29 cellular contexts compared by ENCODE assay signal in the genomic region with DNA sequence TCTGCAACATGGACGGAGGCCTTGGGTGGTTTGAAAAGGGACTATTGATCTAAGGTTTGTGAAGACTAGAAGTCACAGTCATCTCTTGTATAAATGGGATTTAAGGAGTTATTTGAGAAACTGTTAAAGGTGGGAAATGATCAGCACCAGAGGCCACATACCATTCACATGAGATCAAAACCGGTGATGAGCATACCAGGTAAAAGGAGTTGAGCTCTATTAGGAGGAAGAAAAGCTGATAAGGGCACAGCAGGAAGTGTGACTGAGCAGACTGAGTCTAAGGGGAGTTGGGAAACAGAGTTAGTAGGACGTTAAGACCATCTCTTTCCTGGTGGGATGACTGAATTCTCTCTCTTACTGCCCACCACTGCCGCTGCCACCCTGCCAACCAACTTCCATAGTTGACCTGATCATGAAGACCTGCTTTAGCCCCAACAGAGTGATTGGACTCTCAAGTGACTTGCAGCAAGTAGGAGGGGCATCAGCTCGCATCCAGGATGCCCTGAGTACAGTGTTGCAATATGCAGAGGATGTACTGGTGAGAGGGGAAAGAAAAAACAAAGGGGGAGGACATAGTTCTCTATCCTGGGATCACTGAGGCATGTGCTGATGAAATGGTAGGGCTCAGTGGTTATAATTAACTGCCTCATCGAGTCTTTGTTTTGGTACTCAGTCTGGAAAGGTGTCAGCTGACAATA. TPM values are rescaled to one million over a fixed set of nuclear protein-coding genes. Genes with fewer than 3 reads are reported as not detected.
DNase-seq lines count a peak whose midpoint lies in the region; ATAC-seq lines count a peak whose summit lies in the region.
"Had no signal": no experiment of that assay in that cellular context is flagged by ENCODE, and none has a peak within 500 bp of the region (broad histone marks: within the 10 kb centered on the region; RNA-seq: fewer than 3 reads in every experiment).

No MANE protein-coding gene starts in this region.

- H3K56ac ChIP-seq in mesendoderm (ENCODE audit: low read length) = no peak overlapping the region

- H3K23ac ChIP-seq in mesendoderm (ENCODE audit: low read length) = no peak overlapping the region

- peaks cover 38% of the 10 kb centered on the region for H3K4me1 Mint-ChIP-seq in activated CD4-positive, alpha-beta T cell treated with anti-CD3 and anti-CD28 coated beads, Interleukin-2, amount 10 ng/mL, durations not matched to agents 7 days and 5 days
- H3K4me1 Mint-ChIP-seq in activated naive CD8-positive, alpha-beta T cell treated with anti-CD3 and anti-CD28 coated beads for 36 hours = peaks cover 7% of the 10 kb centered on the region
- peaks cover 9% of the 10 kb centered on the region for H3K4me1 Mint-ChIP-seq in activated naive CD8-positive, alpha-beta T cell treated with anti-CD3 and anti-CD28 coated beads, Interleukin-2, amount 50 U/mL, for 24 hours
- peaks cover 26% of the 10 kb centered on the region for H3K4me1 Mint-ChIP-seq in activated T-helper 17 cell treated with anti-CD3 and anti-CD28 coated beads, Interleukin-2, amount 50 U/mL, for 72 hours
- H3K4me1 Mint-ChIP-seq: GM23338, H9 had no signal

- CTCF ChIA-PET in activated CD4-positive, alpha-beta T cell treated with anti-CD3 and anti-CD28 coated beads, Interleukin-2, amount 10 ng/mL, durations not matched to agents 7 days and 5 days (lab: Charles Lee) = no interaction called here

- no peak overlapping the region for H2AK5ac ChIP-seq in mesendoderm (ENCODE audit: low read length)

- H3K27ac ChIP-seq in mesendoderm (ENCODE audit: low read depth, low read length) = peak overlapping the region; percentile 57
- H3K27ac ChIP-seq: RWPE1 had no signal

- H3K79me2 ChIP-seq in mesendoderm (ENCODE audit: control insufficient read depth, insufficient read depth, low read length) = peaks cover 7% of the 10 kb centered on the region

- no peaks in the 10 kb centered on the region for H3K27me3 ChIP-seq in mesendoderm (ENCODE audit: insufficient read depth, low read length, poor library complexity)

- no peak overlapping the region for H3K9ac ChIP-seq in mesendoderm (ENCODE audit: low read length)

- no peak overlapping the region for H4K5ac ChIP-seq in mesendoderm (ENCODE audit: low read length)

- H3K4me1 ChIP-seq in mesendoderm (ENCODE audit: control insufficient read depth, low read depth, low read length) = no peaks in the 10 kb centered on the region

- no peak overlapping the region for H3K4me3 ChIP-seq in mesendoderm (ENCODE audit: low read length)
- H3K4me3 ChIP-seq: GM23338 had no signal

- H3K9me3 Mint-ChIP-seq in activated CD4-positive, alpha-beta T cell treated with anti-CD3 and anti-CD28 coated beads, Interleukin-2, amount 10 ng/mL, durations not matched to agents 7 days and 5 days = no peaks in the 10 kb centered on the region
- no peaks in the 10 kb centered on the region for H3K9me3 Mint-ChIP-seq in activated naive CD8-positive, alpha-beta T cell treated with anti-CD3 and anti-CD28 coated beads for 36 hours
- no peaks in the 10 kb centered on the region for H3K9me3 Mint-ChIP-seq in activated naive CD8-positive, alpha-beta T cell treated with anti-CD3 and anti-CD28 coated beads, Interleukin-2, amount 50 U/mL, for 24 hours
- H3K9me3 Mint-ChIP-seq in activated T-helper 17 cell treated with anti-CD3 and anti-CD28 coated beads, Interleukin-2, amount 50 U/mL, for 72 hours = no peaks in the 10 kb centered on the region
- H3K9me3 Mint-ChIP-seq: CD4-positive, alpha-beta T cell; GM23338; H9 had no signal

- H3K4me2 ChIP-seq in mesendoderm (ENCODE audit: low read length) = no peak overlapping the region
- H3K4me2 ChIP-seq: GM23338 had no signal

- POLR2A ChIA-PET in activated CD4-positive, alpha-beta T cell treated with anti-CD3 and anti-CD28 coated beads, Interleukin-2, amount 10 ng/mL, durations not matched to agents 7 days and 5 days (lab: Charles Lee) = no interaction called here

- no peak overlapping the region for H3K4me3 Mint-ChIP-seq in activated CD4-positive, alpha-beta T cell treated with anti-CD3 and anti-CD28 coated beads, Interleukin-2, amount 10 ng/mL, durations not matched to agents 7 days and 5 days
- no peak overlapping the region for H3K4me3 Mint-ChIP-seq in activated naive CD8-positive, alpha-beta T cell treated with anti-CD3 and anti-CD28 coated beads for 36 hours
- H3K4me3 Mint-ChIP-seq in activated naive CD8-positive, alpha-beta T cell treated with anti-CD3 and anti-CD28 coated beads, Interleukin-2, amount 50 U/mL, for 24 hours = no peak overlapping the region
- H3K4me3 Mint-ChIP-seq in activated T-helper 17 cell treated with anti-CD3 and anti-CD28 coated beads, Interleukin-2, amount 50 U/mL, for 72 hours = no peak overlapping the region
- H3K4me3 Mint-ChIP-seq: CD4-positive, alpha-beta T cell; GM23338; H9 had no signal

- no peaks in the 10 kb centered on the region for H3K27me3 Mint-ChIP-seq in activated CD4-positive, alpha-beta T cell treated with anti-CD3 and anti-CD28 coated beads, Interleukin-2, amount 10 ng/mL, durations not matched to agents 7 days and 5 days
- no peaks in the 10 kb centered on the region for H3K27me3 Mint-ChIP-seq in activated naive CD8-positive, alpha-beta T cell treated with anti-CD3 and anti-CD28 coated beads for 36 hours
- H3K27me3 Mint-ChIP-seq in activated naive CD8-positive, alpha-beta T cell treated with anti-CD3 and anti-CD28 coated beads, Interleukin-2, amount 50 U/mL, for 24 hours = no peaks in the 10 kb centered on the region
- no peaks in the 10 kb centered on the region for H3K27me3 Mint-ChIP-seq in activated T-helper 17 cell treated with anti-CD3 and anti-CD28 coated beads, Interleukin-2, amount 50 U/mL, for 72 hours
- H3K27me3 Mint-ChIP-seq: CD4-positive, alpha-beta T cell had no signal

- ATAC-seq in activated naive CD8-positive, alpha-beta T cell treated with anti-CD3 and anti-CD28 coated beads, Interleukin-2, amount 50 U/mL, for 24 hours = no peak
- no peak for ATAC-seq in activated T-helper 17 cell treated with anti-CD3 and anti-CD28 coated beads, Interleukin-2, amount 50 U/mL, for 72 hours (replicated peaks)
- ATAC-seq in GM21367 (IDR thresholded peaks at IDR 0.05; ENCODE audit: unreplicated experiment) = no peak
- ATAC-seq: GM23338, HepG2 had no signal

- peaks cover 37% of the 10 kb centered on the region for H3K36me3 ChIP-seq in mesendoderm (ENCODE audit: control insufficient read depth, insufficient read depth, low read length)

- DNase-seq in activated CD4-positive, alpha-beta T cell treated with anti-CD3 and anti-CD28 coated beads, Interleukin-2, amount 10 ng/mL, durations not matched to agents 7 days and 5 days = no peak
- no peak for DNase-seq in activated CD4-positive, alpha-beta T cell treated with anti-CD3 and anti-CD28 coated beads, Interleukin-2, amount 50 U/mL, for 48 hours
- no peak for DNase-seq in activated naive CD8-positive, alpha-beta T cell treated with anti-CD3 and anti-CD28 coated beads for 36 hours
- DNase-seq in activated naive CD8-positive, alpha-beta T cell treated with anti-CD3 and anti-CD28 coated beads, Interleukin-2, amount 50 U/mL, for 24 hours = no peak
- DNase-seq in mesendoderm (peak; percentile 91), putamen (ENCODE audit: low spot score) (no peak)
- DNase-seq: CD4-positive, alpha-beta T cell; DMS53; H9; Karpas-422; NCI-H1092 treated with DMSO at 0.1 percent for 48 hours; NCI-H1436; NCI-H187; NCI-H2081 treated with DMSO at 0.1 percent for 48 hours; NCI-H2171; NCI-H226; NCI-H510A; NCI-H69; SHP77 had no signal

- peaks cover 8% of the 10 kb centered on the region for H3K79me1 ChIP-seq in mesendoderm (ENCODE audit: low read length)

- H3K4ac ChIP-seq in mesendoderm (ENCODE audit: low read depth, low read length) = no peak overlapping the region

- H2BK15ac ChIP-seq in mesendoderm (replicated peaks; ENCODE audit: low read depth) = no peak overlapping the region

- H3K27ac Mint-ChIP-seq in activated CD4-positive, alpha-beta T cell treated with anti-CD3 and anti-CD28 coated beads, Interleukin-2, amount 10 ng/mL, durations not matched to agents 7 days and 5 days = peak overlapping the region; percentile 15
- peak overlapping the region; percentile 19 for H3K27ac Mint-ChIP-seq in activated naive CD8-positive, alpha-beta T cell treated with anti-CD3 and anti-CD28 coated beads for 36 hours
- no peak overlapping the region for H3K27ac Mint-ChIP-seq in activated naive CD8-positive, alpha-beta T cell treated with anti-CD3 and anti-CD28 coated beads, Interleukin-2, amount 50 U/mL, for 24 hours
- peak overlapping the region; percentile 65 for H3K27ac Mint-ChIP-seq in activated T-helper 17 cell treated with anti-CD3 and anti-CD28 coated beads, Interleukin-2, amount 50 U/mL, for 72 hours
- H3K27ac Mint-ChIP-seq: CD4-positive, alpha-beta T cell; GM23338; H9 had no signal

- H3K36me3 Mint-ChIP-seq in activated CD4-positive, alpha-beta T cell treated with anti-CD3 and anti-CD28 coated beads, Interleukin-2, amount 10 ng/mL, durations not matched to agents 7 days and 5 days (ENCODE audit: low read depth) = peaks cover 75% of the 10 kb centered on the region
- peaks cover 55% of the 10 kb centered on the region for H3K36me3 Mint-ChIP-seq in activated naive CD8-positive, alpha-beta T cell treated with anti-CD3 and anti-CD28 coated beads for 36 hours
- peaks cover 71% of the 10 kb centered on the region for H3K36me3 Mint-ChIP-seq in activated naive CD8-positive, alpha-beta T cell treated with anti-CD3 and anti-CD28 coated beads, Interleukin-2, amount 50 U/mL, for 24 hours (ENCODE audit: low read depth)
- peaks cover 99% of the 10 kb centered on the region for H3K36me3 Mint-ChIP-seq in activated T-helper 17 cell treated with anti-CD3 and anti-CD28 coated beads, Interleukin-2, amount 50 U/mL, for 72 hours (ENCODE audit: low read depth)

- H2BK5ac ChIP-seq in mesendoderm (ENCODE audit: low read length) = no peak overlapping the region

- no peak overlapping the region for H3K18ac ChIP-seq in mesendoderm (ENCODE audit: low read length)

- WGBS in mesendoderm (ENCODE audit: extremely low coverage, insufficient coverage, low lambda C conversion rate) = no CpG with 5 or more reads among the region's 6 CpGs

- H4K8ac ChIP-seq in mesendoderm (ENCODE audit: low read depth, low read length) = no peak overlapping the region

- H2BK120ac ChIP-seq in mesendoderm (ENCODE audit: low read depth, low read length) = no peak overlapping the region

RNA-seq across cellular contexts. Expression of a gene that starts 7.6 kb away (rescaled TPM):
- 100 to 1,000 TPM; 256 to 262 TPM for total RNA-seq in activated CD4-positive, alpha-beta T cell treated with anti-CD3 and anti-CD28 coated beads, Interleukin-2, amount 10 ng/mL, durations not matched to agents 7 days and 5 days
- total RNA-seq in activated naive CD8-positive, alpha-beta T cell treated with anti-CD3 and anti-CD28 coated beads for 36 hours = 100 to 1,000 TPM; 314 to 316 TPM
- 100 to 1,000 TPM; 320 to 342 TPM for total RNA-seq in activated T-helper 17 cell treated with anti-CD3 and anti-CD28 coated beads, Interleukin-2, amount 50 U/mL, for 72 hours
- polyA plus RNA-seq in mesendoderm (2013, experiment 1 of 2) = 498 TPM
- 521 TPM for polyA plus RNA-seq in mesendoderm (2013, experiment 2 of 2)

RNA-seq across cellular contexts. Expression of a gene that starts 29.5 kb away (rescaled TPM):
- not detected for total RNA-seq in activated CD4-positive, alpha-beta T cell treated with anti-CD3 and anti-CD28 coated beads, Interleukin-2, amount 10 ng/mL, durations not matched to agents 7 days and 5 days
- not detected for total RNA-seq in activated naive CD8-positive, alpha-beta T cell treated with anti-CD3 and anti-CD28 coated beads for 36 hours
- not detected for total RNA-seq in activated T-helper 17 cell treated with anti-CD3 and anti-CD28 coated beads, Interleukin-2, amount 50 U/mL, for 72 hours
- 0.04 TPM for polyA plus RNA-seq in mesendoderm (2013, experiment 1 of 2)
- polyA plus RNA-seq in mesendoderm (2013, experiment 2 of 2) = 0.04 TPM
- total RNA-seq: CD4-positive, alpha-beta T cell; G401; H9; HepG2 had no signal
- polyA plus RNA-seq: HepG2 had no signal

RNA-seq across cellular contexts. Expression of a gene that starts 53.2 kb away (rescaled TPM):
- total RNA-seq in activated CD4-positive, alpha-beta T cell treated with anti-CD3 and anti-CD28 coated beads, Interleukin-2, amount 10 ng/mL, durations not matched to agents 7 days and 5 days = not detected
- not detected for total RNA-seq in activated naive CD8-positive, alpha-beta T cell treated with anti-CD3 and anti-CD28 coated beads for 36 hours
- not detected for total RNA-seq in activated T-helper 17 cell treated with anti-CD3 and anti-CD28 coated beads, Interleukin-2, amount 50 U/mL, for 72 hours
- not detected for polyA plus RNA-seq in mesendoderm (2013, experiment 1 of 2)
- polyA plus RNA-seq in mesendoderm (2013, experiment 2 of 2) = not detected
- total RNA-seq: A172; CD4-positive, alpha-beta T cell; Daoy; G401; H9; HepG2; HT1080; M059J had no signal
- polyA plus RNA-seq: HepG2 had no signal
